8 cellular contexts compared by ENCODE assay signal in genomic region chr9:34522971-34523797, GRCh38. TPM values are rescaled to one million over a fixed set of nuclear protein-coding genes. Genes with fewer than 3 reads are reported as not detected.
DNase-seq lines count a peak whose midpoint lies in the region; ATAC-seq and TF ChIP-seq lines count a peak whose summit lies in the region.

Gene ENHO, minus strand, starts transcription at chr9:34522990. Its CDS starts 1,295 bp downstream, at chr9:34521695.

- TF ChIP-seq POLR2A in spleen (IDR thresholded peaks at IDR 0.05), result no peak

- peak within 1 kb of the TSS in 2 of 8 donors; percentile 8 to 30 for H3K27ac ChIP-seq in spleen

- H3K4me1 ChIP-seq in spleen, result peaks cover 0 to 17% (median 11%) of the 10 kb centered on the region in 6 donors

- DNase-seq in A172 (ENCODE audit: low spot score), result peak; percentile 59
- DNase-seq in NCI-H2227 treated with DMSO at 0.1 percent for 48 hours (lab: John Stamatoyannopoulos, UW), result peak; percentile 77
- peak; percentile 89 for DNase-seq in central memory CD4-positive, alpha-beta T cell
- DNase-seq in islet precursor cell, result peak; percentile 95
- peak; percentile 96 for DNase-seq in spleen

- TF ChIP-seq CTCF in spleen (IDR thresholded peaks at IDR 0.05 in 8 of 11, conservative IDR thresholded peaks at IDR 0.05 in 3 of 11), result peak in 2 of 11 experiments; percentile 13 to 22

- H3K27me3 ChIP-seq in spleen (replicated peaks in 1 of 7), result peaks cover 0 to 42% (median 0%) of the 10 kb centered on the region in 7 donors

- H3K36me3 ChIP-seq in spleen, result no peaks in the 10 kb centered on the region

- intact Hi-C loops in spleen (cut with DNase I; ENCODE audit: low total_unique reads), result no loop called here

- 3 to 12% (median 5%) methylated on average over 15 to 63 of the region's 63 CpGs for WGBS in spleen, 5 donors

- no peaks in the 10 kb centered on the region for H3K9me3 ChIP-seq in spleen

- ATAC-seq in GM18867 (IDR thresholded peaks at IDR 0.05; ENCODE audit: unreplicated experiment) (peak; percentile 91), HG03108 (IDR thresholded peaks at IDR 0.05; ENCODE audit: unreplicated experiment) (peak; percentile 85)
- ATAC-seq in activated CD4-positive, CD25-positive, alpha-beta regulatory T cell treated with anti-CD3 and anti-CD28 coated beads, Interleukin-2, amount 50 U/mL, for 24 hours, result peak; percentile 91 to 93

- H3K4me3 ChIP-seq in spleen, result peak within 1 kb of the TSS in 7 of 8 donors; percentile 16 to 70 (median 38)

RNA-seq across cellular contexts. Expression of gene ENHO, which starts in this region (rescaled TPM):
- total RNA-seq in A172 (2014; rRNA removed; shearing (Covaris generic)), result 0.43 and 1.1 TPM in 2 replicates
- under 1 TPM in 3 of 7 donors, not detected in 4; 0.35 to 0.91 (median 0.46) TPM for total RNA-seq in spleen
- polyA plus RNA-seq in spleen, result under 1 TPM; 0.74 to 0.94 (median 0.89) TPM

Comparison
In these comparisons a context has a peak if more than half of its experiments do, and no peak if none do; other contexts are left out.
1. Peak in DNase-seq and H3K4me3 ChIP-seq in spleen; RNA of the gene not detected or under 1 TPM.